ENCODE assay signal across 15 cellular contexts in genomic region chr19:623974-624373, GRCh38. TPM values are rescaled to one million over a fixed set of nuclear protein-coding genes. Genes with fewer than 3 reads are reported as not detected.
DNase-seq lines count a peak whose midpoint lies in the region; ATAC-seq and TF ChIP-seq lines count a peak whose summit lies in the region.
"Had no signal": no experiment of that assay in that cellular context is flagged by ENCODE, and none has a peak within 500 bp of the region (broad histone marks: within the 10 kb centered on the region; RNA-seq: fewer than 3 reads in every experiment).

No MANE protein-coding gene starts in this region.

- peaks cover 7 to 89% (median 57%) of the 10 kb centered on the region in 11 experiments; a peak in 21 of 22 replicates for H4K20me1 ChIP-seq in BLaER1 treated with 17β-estradiol and CSF1 and Interleukin-3, amounts not matched to agents 10 nM and 100 nM
- H4K20me1 ChIP-seq in OCI-LY7 (ENCODE audit: insufficient read depth, low read length) (no peaks in the 10 kb centered on the region), neural progenitor cell (ENCODE audit: low read depth) (peaks cover 22% of the 10 kb centered on the region)

- DNase-seq in OCI-LY7 (ENCODE audit: low spot score) = no peak
- DNase-seq in dedifferentiated amniotic fluid mesenchymal stem cell (ENCODE audit: extremely low spot score) = peak; percentile 59
- peak; percentile 29 for DNase-seq in neural progenitor cell (ENCODE audit: low spot score)
- DNase-seq in NCI-H1048 (lab: John Stamatoyannopoulos, UW) = no peak
- no peak for DNase-seq in activated naive CD8-positive, alpha-beta T cell treated with anti-CD3 and anti-CD28 coated beads for 36 hours
- DNase-seq: aorta, erythroblast, GM23248, KG1, natural killer cell, NCI-H2107, Peyer's patch had no signal

- intact Hi-C loops in OCI-LY7 (cut with micrococcal nuclease; ENCODE audit: unreplicated experiment) = no loop called here

- H3K9ac ChIP-seq in BLaER1 treated with 17β-estradiol and CSF1 and Interleukin-3, amounts not matched to agents 10 nM and 100 nM = peak overlapping the region in 4 of 11 experiments; percentile 46 to 63 (median 59); a peak in 8 of 22 replicates
- no peak overlapping the region for H3K9ac ChIP-seq in neural progenitor cell
- H3K9ac ChIP-seq: GM23248 had no signal

- H3K4me1 Mint-ChIP-seq in neural progenitor cell = peaks cover 16% of the 10 kb centered on the region
- peaks cover 3% of the 10 kb centered on the region for H3K4me1 Mint-ChIP-seq in activated naive CD8-positive, alpha-beta T cell treated with anti-CD3 and anti-CD28 coated beads for 36 hours
- H3K4me1 Mint-ChIP-seq: natural killer cell had no signal

- H3K79me2 ChIP-seq in OCI-LY7 (ENCODE audit: insufficient read depth, low read depth, low read length) (peaks cover 13% of the 10 kb centered on the region; the same call in 1 of the 2 replicates), neural progenitor cell (ENCODE audit: low read depth) (no peaks in the 10 kb centered on the region)

- H3K4me1 ChIP-seq in BLaER1 treated with 17β-estradiol and CSF1 and Interleukin-3, amounts not matched to agents 10 nM and 100 nM = peaks cover 19 to 54% (median 38%) of the 10 kb centered on the region in 10 experiments
- H3K4me1 ChIP-seq in OCI-LY7 (ENCODE audit: insufficient read depth, low read length, poor library complexity, severe bottlenecking) (no peaks in the 10 kb centered on the region), neural progenitor cell (no peaks in the 10 kb centered on the region)
- H3K4me1 ChIP-seq: Peyer's patch had no signal

- no peaks in the 10 kb centered on the region for H3K9me3 Mint-ChIP-seq in neural progenitor cell
- no peaks in the 10 kb centered on the region for H3K9me3 Mint-ChIP-seq in activated naive CD8-positive, alpha-beta T cell treated with anti-CD3 and anti-CD28 coated beads for 36 hours
- H3K9me3 Mint-ChIP-seq: natural killer cell had no signal

- ATAC-seq in HG03175 (IDR thresholded peaks at IDR 0.05; ENCODE audit: unreplicated experiment) (no peak), HG02973 (IDR thresholded peaks at IDR 0.05; ENCODE audit: unreplicated experiment) (no peak)
- ATAC-seq: natural killer cell had no signal

- peak overlapping the region; percentile 10 to 97 (median 71) for H3K4me2 ChIP-seq in BLaER1 treated with 17β-estradiol and CSF1 and Interleukin-3, amounts not matched to agents 10 nM and 100 nM
- H3K4me2 ChIP-seq in OCI-LY7 (ENCODE audit: low read length) (no peak overlapping the region), neural progenitor cell (no peak overlapping the region)

- H3F3A ChIP-seq in neural progenitor cell (ENCODE audit: low read depth) = no peaks in the 10 kb centered on the region

- no peaks in the 10 kb centered on the region for H3K9me2 ChIP-seq in OCI-LY7 (ENCODE audit: insufficient read depth, low read length)

- peak overlapping the region; percentile 33 for H3K4me3 Mint-ChIP-seq in neural progenitor cell
- no peak overlapping the region for H3K4me3 Mint-ChIP-seq in activated naive CD8-positive, alpha-beta T cell treated with anti-CD3 and anti-CD28 coated beads for 36 hours
- H3K4me3 Mint-ChIP-seq: natural killer cell had no signal

- no TSS peak for BruUV-seq in OCI-LY7 (replicated peaks; lab: Mats Ljungman, UMichigan)

- H3K27me3 Mint-ChIP-seq in neural progenitor cell (ENCODE audit: insufficient read depth, low read depth) = peaks cover 6% of the 10 kb centered on the region
- no peaks in the 10 kb centered on the region for H3K27me3 Mint-ChIP-seq in activated naive CD8-positive, alpha-beta T cell treated with anti-CD3 and anti-CD28 coated beads for 36 hours

- CTCF ChIA-PET in OCI-LY7 (lab: Charles Lee; ENCODE audit: unreplicated experiment) = no interaction called here

- peaks cover 23% of the 10 kb centered on the region for H3K36me3 Mint-ChIP-seq in neural progenitor cell
- peaks cover 12% of the 10 kb centered on the region for H3K36me3 Mint-ChIP-seq in activated naive CD8-positive, alpha-beta T cell treated with anti-CD3 and anti-CD28 coated beads for 36 hours
- H3K36me3 Mint-ChIP-seq: natural killer cell had no signal

- no peaks in the 10 kb centered on the region for H3K9me3 ChIP-seq in BLaER1 treated with 17β-estradiol and CSF1 and Interleukin-3, amounts not matched to agents 10 nM and 100 nM (replicated peaks in 1 of 11)
- H3K9me3 ChIP-seq in OCI-LY7 (ENCODE audit: low read length) (no peaks in the 10 kb centered on the region), neural progenitor cell (ENCODE audit: low read depth) (no peaks in the 10 kb centered on the region)
- H3K9me3 ChIP-seq: Peyer's patch had no signal

- H2AFZ ChIP-seq in OCI-LY7 (ENCODE audit: low read length) = no peak overlapping the region
- H2AFZ ChIP-seq in neural progenitor cell (replicated peaks) = no peak overlapping the region
- H2AFZ ChIP-seq: GM23248 had no signal

- TF ChIP-seq CTCF in OCI-LY7 (conservative IDR thresholded peaks at IDR 0.05; ENCODE audit: low read length) (0 out of 2 replicates have a peak, but pooled peaks have one; percentile 29), neural progenitor cell (IDR thresholded peaks at IDR 0.05) (no peak)

- peak overlapping the region in 2 of 10 experiments; percentile 28 to 32; a peak in 4 of 20 replicates for H3K4me3 ChIP-seq in BLaER1 treated with 17β-estradiol and CSF1 and Interleukin-3, amounts not matched to agents 10 nM and 100 nM
- H3K4me3 ChIP-seq in OCI-LY7 (ENCODE audit: low read depth, low read length, poor library complexity, severe bottlenecking) (no peak overlapping the region), neural progenitor cell (no peak overlapping the region)
- H3K4me3 ChIP-seq: GM23248, Peyer's patch had no signal

- peak overlapping the region; percentile 78 for H3K27ac Mint-ChIP-seq in neural progenitor cell
- H3K27ac Mint-ChIP-seq in activated naive CD8-positive, alpha-beta T cell treated with anti-CD3 and anti-CD28 coated beads for 36 hours = no peak overlapping the region
- H3K27ac Mint-ChIP-seq: natural killer cell had no signal

- H3K27me3 ChIP-seq in BLaER1 treated with 17β-estradiol and CSF1 and Interleukin-3, amounts not matched to agents 10 nM and 100 nM = no peaks in the 10 kb centered on the region
- no peaks in the 10 kb centered on the region for H3K27me3 ChIP-seq in neural progenitor cell
- H3K27me3 ChIP-seq: Peyer's patch had no signal

- POLR2A ChIA-PET in OCI-LY7 (lab: Charles Lee) = no interaction called here

- H3K27ac ChIP-seq in BLaER1 treated with 17β-estradiol and CSF1 and Interleukin-3, amounts not matched to agents 10 nM and 100 nM = peak overlapping the region in 4 of 11 experiments; percentile 9 to 50 (median 34); a peak in 3 of 22 replicates
- no peak overlapping the region for H3K27ac ChIP-seq in OCI-LY7 (ENCODE audit: low read depth, low read length, poor library complexity, severe bottlenecking)
- no peak overlapping the region for H3K27ac ChIP-seq in neural progenitor cell
- H3K27ac ChIP-seq: GM23248 had no signal

- peaks cover 55 to 87% (median 77%) of the 10 kb centered on the region in 11 experiments for H3K36me3 ChIP-seq in BLaER1 treated with 17β-estradiol and CSF1 and Interleukin-3, amounts not matched to agents 10 nM and 100 nM
- H3K36me3 ChIP-seq in OCI-LY7 (ENCODE audit: insufficient read depth, low read length) (peaks cover 78% of the 10 kb centered on the region), neural progenitor cell (no peaks in the 10 kb centered on the region)

RNA-seq across cellular contexts. Expression of gene POLRMT, which starts 9.4 kb away (rescaled TPM):
- 50.0 and 65.5 TPM in 2 replicates for total RNA-seq in OCI-LY7 (2014; rRNA removed; shearing (Covaris generic))
- 70.7 and 74.6 TPM in 2 replicates for total RNA-seq in OCI-LY7 (2022)
- 14.1 and 68.6 TPM in 2 replicates for total RNA-seq in neural progenitor cell (ENCODE audit: low replicate concordance)
- total RNA-seq in activated naive CD8-positive, alpha-beta T cell treated with anti-CD3 and anti-CD28 coated beads for 36 hours = 10 to 100 TPM; 73.3 to 74.6 TPM

RNA-seq across cellular contexts. Expression of gene FGF22, which starts 15.7 kb away (rescaled TPM):
- 0.21 TPM in 1 of 2 replicates, not detected in the other for total RNA-seq in OCI-LY7 (2014; rRNA removed; shearing (Covaris generic))
- total RNA-seq in OCI-LY7 (2022) (0.48 and 0.53 TPM in 2 replicates), neural progenitor cell (ENCODE audit: low replicate concordance) (0.37 TPM in 1 of 2 replicates, not detected in the other)
- total RNA-seq in activated naive CD8-positive, alpha-beta T cell treated with anti-CD3 and anti-CD28 coated beads for 36 hours = not detected
- total RNA-seq: Peyer's patch had no signal

RNA-seq across cellular contexts. Expression of gene HCN2, which starts 34.3 kb away (rescaled TPM):
- total RNA-seq in OCI-LY7 (2014; rRNA removed; shearing (Covaris generic)) = 0.05 and 0.06 TPM in 2 replicates
- total RNA-seq in OCI-LY7 (2022) (1.0 and 1.2 TPM in 2 replicates), neural progenitor cell (ENCODE audit: low replicate concordance) (0.06 TPM in 1 of 2 replicates, not detected in the other)
- under 1 TPM; 0.31 to 0.34 TPM for total RNA-seq in activated naive CD8-positive, alpha-beta T cell treated with anti-CD3 and anti-CD28 coated beads for 36 hours
- total RNA-seq: Peyer's patch had no signal

RNA-seq across cellular contexts. Expression of gene RNF126, which starts 39.0 kb away (rescaled TPM):
- total RNA-seq in OCI-LY7 (2014; rRNA removed; shearing (Covaris generic)) = 85.8 and 98.6 TPM in 2 replicates
- total RNA-seq in OCI-LY7 (2022) (104 and 106 TPM in 2 replicates), neural progenitor cell (ENCODE audit: low replicate concordance) (9.7 and 50.9 TPM in 2 replicates)
- total RNA-seq in activated naive CD8-positive, alpha-beta T cell treated with anti-CD3 and anti-CD28 coated beads for 36 hours = 100 to 1,000 TPM; 106 to 108 TPM

RNA-seq across cellular contexts. Expression of gene BSG, which starts 51.6 kb away (rescaled TPM):
- 158 and 180 TPM in 2 replicates for total RNA-seq in OCI-LY7 (2014; rRNA removed; shearing (Covaris generic))
- 189 and 197 TPM in 2 replicates for total RNA-seq in OCI-LY7 (2022)
- total RNA-seq in neural progenitor cell (ENCODE audit: low replicate concordance) = 330 and 913 TPM in 2 replicates
- total RNA-seq in activated naive CD8-positive, alpha-beta T cell treated with anti-CD3 and anti-CD28 coated beads for 36 hours = 100 to 1,000 TPM; 167 to 168 TPM

Comparison
In these comparisons a context has a peak if more than half of its experiments do, and no peak if none do; other contexts are left out.
1. H3K4me2 ChIP-seq: peak in BLaER1 treated with 17β-estradiol and CSF1 and Interleukin-3, amounts not matched to agents 10 nM and 100 nM (11 of 11); none in OCI-LY7 (single experiment) and neural progenitor cell (single experiment).
2. DNase-seq: peak in dedifferentiated amniotic fluid mesenchymal stem cell (single experiment) and neural progenitor cell (single experiment); none in OCI-LY7 (single experiment), NCI-H1048 (single experiment) and activated naive CD8-positive, alpha-beta T cell treated with anti-CD3 and anti-CD28 coated beads for 36 hours (single experiment).